Comparison of ENCODE assay signal across 24 cellular contexts in the genomic region with DNA sequence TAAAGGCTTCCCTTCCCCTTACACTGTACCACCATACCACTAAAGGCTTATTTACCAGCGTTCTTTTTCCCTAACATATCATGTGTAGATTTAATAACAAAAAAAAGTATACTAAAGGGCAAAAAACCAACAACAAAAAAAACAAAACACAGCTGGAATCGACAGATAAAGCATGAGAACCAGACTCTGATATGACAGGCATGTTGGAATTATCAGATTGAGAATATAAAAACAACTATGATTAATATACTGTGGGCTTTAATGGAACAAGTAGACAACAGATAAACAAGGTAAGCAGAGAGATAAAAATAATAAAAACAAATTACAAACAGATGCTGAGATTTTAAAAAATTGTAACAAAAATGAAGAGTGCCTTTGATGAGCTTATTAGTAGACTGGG.
"Had no signal": no experiment of that assay in that cellular context is flagged by ENCODE, and none has a peak within 500 bp of the region (broad histone marks: within the 10 kb centered on the region; RNA-seq: fewer than 3 reads in every experiment).

No MANE protein-coding gene starts in this region.

- DNase-seq: colonic mucosa; cortex of kidney; effector CD8-positive, alpha-beta T cell; effector memory CD8-positive, alpha-beta T cell; endodermal cell; erythroblast; esophagus squamous epithelium; foreskin fibroblast; foreskin melanocyte; gastrocnemius medialis; glutamatergic neuron; head of caudate nucleus; heart right ventricle; hippocampal formation; left cardiac atrium; left lung; left ventricle myocardium superior; lower lobe of right lung; mesenchymal stem cell; midbrain; mucosa of descending colon; naive B cell had no signal

- H3K27me3 ChIP-seq: colonic mucosa, esophagus squamous epithelium, gastrocnemius medialis, heart right ventricle, left lung had no signal

- H3K4me1 ChIP-seq: colonic mucosa, esophagus squamous epithelium, gastrocnemius medialis, heart right ventricle, left lung, lower lobe of right lung had no signal

- H3K9me3 ChIP-seq: colonic mucosa, esophagus squamous epithelium, gastrocnemius medialis, left lung, lower lobe of right lung had no signal

- H3K4me3 ChIP-seq: colonic mucosa, esophagus squamous epithelium, gastrocnemius medialis, heart right ventricle, left lung, lower lobe of right lung, mucosa of descending colon had no signal

- H3K27ac ChIP-seq: colonic mucosa, epithelial cell of prostate, esophagus squamous epithelium, gastrocnemius medialis, heart right ventricle, left lung, lower lobe of right lung had no signal

- ATAC-seq: effector memory CD8-positive, alpha-beta T cell; esophagus mucosa; gastrocnemius medialis; heart right ventricle; left cardiac atrium; left lung; left ventricle myocardium superior; lower lobe of right lung; mucosa of descending colon had no signal

- H3K36me3 ChIP-seq: colonic mucosa, esophagus squamous epithelium, gastrocnemius medialis, heart right ventricle, left lung, lower lobe of right lung had no signal
